In the genomic region with DNA sequence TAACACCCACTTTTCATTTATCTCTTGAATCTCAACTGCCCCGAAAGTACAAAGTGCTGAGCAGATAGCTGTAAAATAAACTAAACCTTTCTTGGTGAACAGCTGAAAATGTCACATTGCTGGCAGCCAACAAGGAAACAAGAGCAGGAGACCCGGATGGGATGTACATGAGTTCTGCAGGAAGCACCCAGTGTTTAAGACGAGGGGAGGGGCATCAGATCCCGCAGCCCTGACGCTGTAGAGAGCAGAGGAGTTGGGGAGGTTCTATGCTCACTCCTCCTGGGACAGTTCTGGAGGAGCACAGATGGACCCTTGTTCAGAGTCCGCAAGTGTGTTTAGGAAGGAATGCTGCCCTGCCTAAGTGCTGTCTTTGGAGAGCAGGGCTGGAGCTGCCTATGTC, we compare ENCODE assay signal across 16 cellular contexts. TPM values are rescaled to one million over a fixed set of nuclear protein-coding genes. Genes with fewer than 3 reads are reported as not detected.
DNase-seq lines count a peak whose midpoint lies in the region; ATAC-seq and TF ChIP-seq lines count a peak whose summit lies in the region.
"Had no signal": no experiment of that assay in that cellular context is flagged by ENCODE, and none has a peak within 500 bp of the region (broad histone marks: within the 10 kb centered on the region; RNA-seq: fewer than 3 reads in every experiment).

No MANE protein-coding gene starts in this region.

- peak overlapping the region; percentile 51 to 93 (median 88) for H3K27ac Mint-ChIP-seq in nephron
- H3K27ac Mint-ChIP-seq in stimulated activated effector memory CD8-positive, alpha-beta T cell treated with anti-CD3 and anti-CD28 coated beads, Interleukin-12 subunit alpha, Interleukin-12 subunit beta, amount 100 ng/mL, for 72 hours: peak overlapping the region; percentile 8

- H3K4me3 Mint-ChIP-seq in nephron: peak overlapping the region in 1 of 3 experiments; percentile 48
- H3K4me3 Mint-ChIP-seq in stimulated activated effector memory CD8-positive, alpha-beta T cell treated with anti-CD3 and anti-CD28 coated beads, Interleukin-12 subunit alpha, Interleukin-12 subunit beta, amount 100 ng/mL, for 72 hours: no peak overlapping the region

- ATAC-seq in stimulated activated effector memory CD8-positive, alpha-beta T cell treated with anti-CD3 and anti-CD28 coated beads, Interleukin-12 subunit alpha, Interleukin-12 subunit beta, amount 100 ng/mL, for 72 hours: no peak
- ATAC-seq in HG02852 (IDR thresholded peaks at IDR 0.05; ENCODE audit: unreplicated experiment) (no peak), GM18520 (IDR thresholded peaks at IDR 0.05; ENCODE audit: unreplicated experiment) (no peak)
- ATAC-seq: A549 had no signal

- TF ChIP-seq CTCF in nephron (IDR thresholded peaks at IDR 0.05; ENCODE audit: unreplicated experiment in 3 of 3) (no peak), GM10248 (IDR thresholded peaks at IDR 0.05; ENCODE audit: control extremely low read depth, extremely low read depth, low read depth, missing control alignments) (no peak)

- POLR2A ChIA-PET in GM10248 (lab: Yijun Ruan, JAX): no interaction called here

- H3K9me3 Mint-ChIP-seq in nephron: no peaks in the 10 kb centered on the region
- no peaks in the 10 kb centered on the region for H3K9me3 Mint-ChIP-seq in stimulated activated effector memory CD8-positive, alpha-beta T cell treated with anti-CD3 and anti-CD28 coated beads, Interleukin-12 subunit alpha, Interleukin-12 subunit beta, amount 100 ng/mL, for 72 hours

- DNase-seq in H7 (peak; percentile 21), dermis blood vessel endothelial cell (peak; percentile 28), GM10248 (ENCODE audit: extremely low spot score) (no peak)
- no peak for DNase-seq in stimulated activated effector memory CD8-positive, alpha-beta T cell treated with anti-CD3 and anti-CD28 coated beads, Interleukin-12 subunit alpha, Interleukin-12 subunit beta, amount 100 ng/mL, for 72 hours (ENCODE audit: low spot score in 2 of 2)
- DNase-seq in stimulated activated naive CD4-positive, alpha-beta T cell treated with Interleukin-2 at 50 U/mL for 16 hours (lab: John Stamatoyannopoulos, UW): no peak
- DNase-seq: C1 segment of cervical spinal cord, DMS 273 treated with DMSO at 0.1 percent for 48 hours, KG1, NCI-H146, NCI-H2081, NCI-H510A had no signal

- H3K27me3 Mint-ChIP-seq in nephron (ENCODE audit: low read depth): peaks cover 11% of the 10 kb centered on the region

- H3K36me3 Mint-ChIP-seq in nephron (ENCODE audit: low read depth): peaks cover 15% of the 10 kb centered on the region
- H3K36me3 Mint-ChIP-seq in stimulated activated effector memory CD8-positive, alpha-beta T cell treated with anti-CD3 and anti-CD28 coated beads, Interleukin-12 subunit alpha, Interleukin-12 subunit beta, amount 100 ng/mL, for 72 hours: peaks cover 33% of the 10 kb centered on the region

- H3K4me3 ChIP-seq in H7 (ENCODE audit: insufficient read depth, low read depth, low read length): no peak overlapping the region
- H3K4me3 ChIP-seq: A549 had no signal

- no peaks in the 10 kb centered on the region; the same call in none of the 2 replicates for H3K36me3 ChIP-seq in H7 (replicated peaks; ENCODE audit: control insufficient read depth, insufficient read depth, low read length)

- no peaks in the 10 kb centered on the region for H3K27me3 ChIP-seq in H7 (ENCODE audit: control insufficient read depth, insufficient read depth, low read length)

- CTCF ChIA-PET in GM10248 (lab: Yijun Ruan, JAX): interaction anchor here (1.4 kb wide), 1 partner anchor 9 kb away, joined by 4 read pairs; no protein-coding TSS in a partner anchor

- peaks cover 73% of the 10 kb centered on the region for H3K4me1 Mint-ChIP-seq in nephron
- no peaks in the 10 kb centered on the region for H3K4me1 Mint-ChIP-seq in stimulated activated effector memory CD8-positive, alpha-beta T cell treated with anti-CD3 and anti-CD28 coated beads, Interleukin-12 subunit alpha, Interleukin-12 subunit beta, amount 100 ng/mL, for 72 hours

RNA-seq across cellular contexts. Expression of gene EPHA8, which starts 32.0 kb away (rescaled TPM):
- total RNA-seq in H7 (2014; rRNA removed; shearing (Covaris generic)): 4.8 and 5.1 TPM in 2 replicates
- total RNA-seq in dermis blood vessel endothelial cell: not detected in 2 replicates
- total RNA-seq: Daoy had no signal

Comparison
In these comparisons a context has a peak if more than half of its experiments do, and no peak if none do; other contexts are left out.
1. DNase-seq: peak in H7 (single experiment) and dermis blood vessel endothelial cell (single experiment); none in stimulated activated effector memory CD8-positive, alpha-beta T cell treated with anti-CD3 and anti-CD28 coated beads, Interleukin-12 subunit alpha, Interleukin-12 subunit beta, amount 100 ng/mL, for 72 hours (0 of 2), stimulated activated naive CD4-positive, alpha-beta T cell treated with Interleukin-2 at 50 U/mL for 16 hours (single experiment) and GM10248 (single experiment).